8 cellular contexts compared by ENCODE assay signal in genomic region chr16:24580665-24581064, GRCh38. TPM values are rescaled to one million over a fixed set of nuclear protein-coding genes. Genes with fewer than 3 reads are reported as not detected.
A peak's percentile ranks its signal among the peaks of the same experiment; 100 is the strongest.
DNase-seq lines count a peak whose midpoint lies in the region; ATAC-seq and TF ChIP-seq lines count a peak whose summit lies in the region.
"Had no signal": no experiment of that assay in that cellular context is flagged by ENCODE, and none has a peak within 500 bp of the region (broad histone marks: within the 10 kb centered on the region; RNA-seq: fewer than 3 reads in every experiment).

No MANE protein-coding gene starts in this region.

- DNase-seq in GM13976 (ENCODE audit: low spot score): peak; percentile 31
- peak; percentile 38 for DNase-seq in RPMI7951 (ENCODE audit: low read depth)
- peak; percentile 85 for DNase-seq in fibroblast of peridontal ligament (ENCODE audit: extremely low read depth)
- DNase-seq in smooth muscle cell of the brain vasculature (ENCODE audit: low read depth, low spot score): peak; percentile 13
- no peak for DNase-seq in activated naive CD4-positive, alpha-beta T cell treated with anti-CD3 and anti-CD28 coated beads, Interleukin-2, amount 50 U/mL, for 16 hours
- DNase-seq in activated naive CD4-positive, alpha-beta T cell treated with anti-CD3 and anti-CD28 coated beads, Interleukin-2, amount 50 U/mL, for 72 hours (ENCODE audit: low spot score in 2 of 2): no peak
- no peak for DNase-seq in Ammon's horn (ENCODE audit: low spot score)
- DNase-seq: stimulated activated naive CD8-positive, alpha-beta T cell treated with anti-CD3 and anti-CD28 coated beads, Interleukin-15, amount 100 ng/mL, for 72 hours had no signal

- no peak for TF ChIP-seq CTCF in GM13976 (IDR thresholded peaks at IDR 0.05; ENCODE audit: borderline replicate concordance, control extremely low read depth, extremely low read depth, insufficient read depth, missing control alignments)

- no peak overlapping the region for H3K27ac Mint-ChIP-seq in activated naive CD4-positive, alpha-beta T cell treated with anti-CD3 and anti-CD28 coated beads, Interleukin-2, amount 50 U/mL, for 72 hours
- H3K27ac Mint-ChIP-seq: stimulated activated naive CD8-positive, alpha-beta T cell treated with anti-CD3 and anti-CD28 coated beads, Interleukin-15, amount 100 ng/mL, for 72 hours had no signal

- peaks cover 0 to 3% of the 10 kb centered on the region in 2 donors for H3K9me3 Mint-ChIP-seq in activated naive CD4-positive, alpha-beta T cell treated with anti-CD3 and anti-CD28 coated beads, Interleukin-2, amount 50 U/mL, for 72 hours
- H3K9me3 Mint-ChIP-seq: stimulated activated naive CD8-positive, alpha-beta T cell treated with anti-CD3 and anti-CD28 coated beads, Interleukin-15, amount 100 ng/mL, for 72 hours had no signal

- ATAC-seq in activated naive CD4-positive, alpha-beta T cell treated with anti-CD3 and anti-CD28 coated beads, Interleukin-2, amount 50 U/mL, for 72 hours: no peak
- ATAC-seq: stimulated activated naive CD8-positive, alpha-beta T cell treated with anti-CD3 and anti-CD28 coated beads, Interleukin-15, amount 100 ng/mL, for 72 hours had no signal

- in situ Hi-C loops in GM13976 (cut with MboI; ENCODE audit: low sequenced_read_pairs, unreplicated experiment): no loop called here

- no peaks in the 10 kb centered on the region for H3K36me3 Mint-ChIP-seq in activated naive CD4-positive, alpha-beta T cell treated with anti-CD3 and anti-CD28 coated beads, Interleukin-2, amount 50 U/mL, for 72 hours

RNA-seq across cellular contexts. Expression of gene RBBP6, which starts 41.3 kb away (rescaled TPM):
- 18.1 and 22.7 TPM in 2 replicates for total RNA-seq in RPMI7951 (2014; rRNA removed; shearing (Covaris generic))
- total RNA-seq in activated naive CD4-positive, alpha-beta T cell treated with anti-CD3 and anti-CD28 coated beads, Interleukin-2, amount 50 U/mL, for 72 hours: 10 to 100 TPM; 69.7 to 76.2 TPM

Comparison
In these comparisons a context has a peak if more than half of its experiments do, and no peak if none do; other contexts are left out.
1. DNase-seq: peak in GM13976 (single experiment), RPMI7951 (single experiment), fibroblast of peridontal ligament (single experiment) and smooth muscle cell of the brain vasculature (single experiment); none in activated naive CD4-positive, alpha-beta T cell treated with anti-CD3 and anti-CD28 coated beads, Interleukin-2, amount 50 U/mL, for 16 hours (single experiment), activated naive CD4-positive, alpha-beta T cell treated with anti-CD3 and anti-CD28 coated beads, Interleukin-2, amount 50 U/mL, for 72 hours (0 of 2) and Ammon's horn (single experiment).